ENCODE assay signal across 9 cellular contexts in the genomic region with DNA sequence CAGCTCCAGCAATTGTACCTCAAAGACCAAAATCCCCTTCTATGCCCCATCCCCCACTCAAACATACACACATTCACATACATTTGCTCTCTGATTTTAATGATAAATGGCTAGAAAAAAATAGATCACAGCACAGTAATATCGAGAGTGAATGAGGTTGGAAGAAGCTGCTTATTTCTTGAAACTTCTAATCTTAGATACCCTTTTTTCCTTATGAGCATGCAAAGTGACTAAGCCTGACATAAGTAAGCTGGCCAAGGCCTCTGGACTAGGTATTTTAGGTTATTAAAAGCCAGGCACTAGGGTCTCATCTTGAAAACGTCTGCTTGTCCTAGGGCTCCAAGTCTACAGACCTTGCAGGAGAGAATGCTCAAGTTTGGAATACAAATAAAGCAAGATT.
DNase-seq lines count a peak whose midpoint lies in the region; ATAC-seq and TF ChIP-seq lines count a peak whose summit lies in the region.
"Had no signal": no experiment of that assay in that cellular context is flagged by ENCODE, and none has a peak within 500 bp of the region (broad histone marks: within the 10 kb centered on the region; RNA-seq: fewer than 3 reads in every experiment).

No MANE protein-coding gene starts in this region.

- no peak for TF ChIP-seq CTCF in ovary (IDR thresholded peaks at IDR 0.05)

- TF ChIP-seq EP300 in ovary (IDR thresholded peaks at IDR 0.05), result no peak

- peak overlapping the region; percentile 20 to 30 for H3K27ac ChIP-seq in ovary

- intact Hi-C loops in ovary (cut with DNase I), result no loop called here
- intact Hi-C loops in sciatic nerve (cut with DNase I), result no loop called here

- peaks cover 25% of the 10 kb centered on the region for H3K4me1 ChIP-seq in ovary (ENCODE audit: insufficient read depth)

- no peaks in the 10 kb centered on the region for H3K36me3 ChIP-seq in ovary

- peak in 1 of 5 donors; percentile 8 for DNase-seq in ovary
- DNase-seq in sciatic nerve (ENCODE audit: low spot score), result no peak
- DNase-seq in NCI-H748 (lab: John Stamatoyannopoulos, UW; ENCODE audit: unreplicated experiment), result no peak
- DNase-seq in NCI-H2196 (lab: John Stamatoyannopoulos, UW; ENCODE audit: unreplicated experiment), result no peak
- DNase-seq: activated naive CD8-positive, alpha-beta T cell treated with anti-CD3 and anti-CD28 coated beads, Interleukin-2, amount 10 ng/mL, durations not matched to agents 7 days and 5 days; NCI-H1930 had no signal

- H3K4me3 ChIP-seq in ovary, result no peak overlapping the region

- 76 to 84% (median 78%) methylated on average over 2 of the region's 2 CpGs for WGBS in ovary, 3 donors

- H3K9me3 ChIP-seq in ovary, result no peaks in the 10 kb centered on the region

- peak; percentile 65 for ATAC-seq in GM18861 (IDR thresholded peaks at IDR 0.05; ENCODE audit: unreplicated experiment)
- ATAC-seq in GM21528 (IDR thresholded peaks at IDR 0.05; ENCODE audit: low FRiP score, unreplicated experiment), result peak; percentile 64
- ATAC-seq in HG03457 (IDR thresholded peaks at IDR 0.05; ENCODE audit: unreplicated experiment), result peak; percentile 59
- ATAC-seq in sciatic nerve, result no peak

- no peaks in the 10 kb centered on the region for H3K27me3 ChIP-seq in ovary

- no peak for TF ChIP-seq POLR2A in ovary (IDR thresholded peaks at IDR 0.05)
